Comparison of ENCODE assay signal across 22 cellular contexts in the genomic region with DNA sequence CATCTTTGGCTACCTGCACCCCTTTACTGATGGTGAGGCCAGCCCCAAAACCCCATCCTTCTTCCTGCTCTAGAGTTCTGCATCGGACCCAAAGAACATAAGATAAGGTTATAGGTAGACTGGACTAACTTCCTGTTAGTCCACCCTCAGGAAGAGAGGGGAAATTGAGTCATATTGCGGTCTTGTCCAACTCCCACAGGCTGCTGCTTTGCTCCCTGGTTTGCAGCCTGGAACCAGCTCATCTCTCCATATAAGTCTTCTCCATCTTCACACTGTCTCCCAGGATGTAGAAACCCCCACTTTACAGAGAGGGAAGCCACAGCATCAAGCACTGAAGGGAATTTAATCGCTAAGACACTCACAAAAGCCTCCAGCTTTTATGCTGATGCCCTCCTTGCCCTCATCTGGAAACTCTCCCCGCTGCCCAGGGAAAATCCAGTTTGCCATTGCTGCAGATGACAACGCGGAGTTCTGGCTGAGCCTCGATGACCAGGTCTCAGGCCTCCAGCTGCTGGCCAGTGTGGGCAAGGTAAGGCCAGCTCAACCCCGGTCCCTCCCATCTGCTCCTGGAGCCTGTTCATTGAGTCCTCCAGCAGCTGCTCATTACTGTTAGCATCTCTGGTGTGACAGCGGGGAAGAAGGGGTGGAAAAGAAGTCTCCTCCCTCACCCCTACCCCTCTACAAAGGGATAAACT.
A peak's percentile ranks its signal among the peaks of the same experiment; 100 is the strongest.
DNase-seq lines count a peak whose midpoint lies in the region; ATAC-seq and TF ChIP-seq lines count a peak whose summit lies in the region.
"Had no signal": no experiment of that assay in that cellular context is flagged by ENCODE, and none has a peak within 500 bp of the region (broad histone marks: within the 10 kb centered on the region; RNA-seq: fewer than 3 reads in every experiment).

No MANE protein-coding gene starts in this region.

- peaks cover 3% of the 10 kb centered on the region for H3K27me3 Mint-ChIP-seq in activated naive CD4-positive, alpha-beta T cell treated with anti-CD3 and anti-CD28 coated beads, Interleukin-2, amount 50 U/mL, for 24 hours
- H3K27me3 Mint-ChIP-seq in activated naive CD4-positive, alpha-beta T cell treated with anti-CD3 and anti-CD28 coated beads, Interleukin-2, amount 10 ng/mL, durations not matched to agents 7 days and 5 days, result peaks cover 77% of the 10 kb centered on the region

- no peak overlapping the region for H3K14ac ChIP-seq in neuronal stem cell (ENCODE audit: low read length)

- H2BK15ac ChIP-seq in neuronal stem cell (ENCODE audit: low read length), result no peak overlapping the region

- no peak overlapping the region for H2AK5ac ChIP-seq in neuronal stem cell (ENCODE audit: low read depth, low read length)

- DNase-seq in activated naive CD4-positive, alpha-beta T cell treated with anti-CD3 and anti-CD28 coated beads, Interleukin-2, amount 10 ng/mL, durations not matched to agents 7 days and 5 days, result no peak
- DNase-seq in NB4 (ENCODE audit: low read depth), result peak; percentile 52
- no peak for DNase-seq in neuronal stem cell (ENCODE audit: low spot score)
- peak; percentile 28 to 29 for DNase-seq in aorta
- DNase-seq in NCI-H2081 (lab: John Stamatoyannopoulos, UW), result no peak
- no peak for DNase-seq in prostate gland (ENCODE audit: low spot score)
- DNase-seq: CD4-positive, alpha-beta T cell; EL; GF-D8; NCI-H1417; NCI-H1694 treated with DMSO at 0.1 percent for 48 hours; NCI-H446; NCI-H526; T-cell had no signal

- TF ChIP-seq CTCF in NB4 (IDR thresholded peaks at IDR 0.05; ENCODE audit: low read depth, low read length) (no peak), prostate gland (IDR thresholded peaks at IDR 0.05) (no peak)

- no peak overlapping the region for H3K18ac ChIP-seq in neuronal stem cell (ENCODE audit: low read length)

- H3K4me2 ChIP-seq in neuronal stem cell (ENCODE audit: insufficient read depth, low read length, poor library complexity, severe bottlenecking), result no peak overlapping the region
- H3K4me2 ChIP-seq: A549, KMS-11 had no signal

- peaks cover 21 to 23% of the 10 kb centered on the region in 2 donors for H3K4me1 ChIP-seq in neuronal stem cell (ENCODE audit: control insufficient read depth in 2 of 2, insufficient read depth in 1 of 2, low read depth in 1 of 2, low read length in 2 of 2)
- peaks cover 0 to 5% of the 10 kb centered on the region in 2 donors for H3K4me1 ChIP-seq in aorta (ENCODE audit: control insufficient read depth in 1 of 2, insufficient read depth in 2 of 2, low read length in 2 of 2)
- no peaks in the 10 kb centered on the region for H3K4me1 ChIP-seq in prostate gland (replicated peaks)
- H3K4me1 ChIP-seq: HAP-1 had no signal

- ATAC-seq in aorta (ENCODE audit: low FRiP score), result no peak
- ATAC-seq in GM18502 (IDR thresholded peaks at IDR 0.05; ENCODE audit: poor library complexity, unreplicated experiment), result no peak
- ATAC-seq: Panc1, SK-N-SH treated with all-trans-retinoic acid at 6 μM for 48 hours, T-cell had no signal

- no peak for TF ChIP-seq POLR2A in NB4 (IDR thresholded peaks at IDR 0.05; ENCODE audit: extremely low read depth, insufficient read length)
- no peak for TF ChIP-seq POLR2A in prostate gland (IDR thresholded peaks at IDR 0.05)

- no peak overlapping the region for H2BK12ac ChIP-seq in neuronal stem cell (ENCODE audit: low read length)

- H3K79me1 ChIP-seq in neuronal stem cell (ENCODE audit: low read depth, low read length), result no peaks in the 10 kb centered on the region

- H3K27ac ChIP-seq in neuronal stem cell (replicated peaks; ENCODE audit: low read length) (no peak overlapping the region), aorta (ENCODE audit: low read depth in 1 of 2, low read length in 2 of 2) (no peak overlapping the region), prostate gland (no peak overlapping the region)
- H3K27ac ChIP-seq: A549, KMS-11 had no signal

- H4K91ac ChIP-seq in neuronal stem cell (ENCODE audit: low read depth, low read length, poor library complexity), result no peak overlapping the region

- no peak overlapping the region for H3K4me3 Mint-ChIP-seq in activated naive CD4-positive, alpha-beta T cell treated with anti-CD3 and anti-CD28 coated beads, Interleukin-2, amount 50 U/mL, for 24 hours
- H3K4me3 Mint-ChIP-seq in activated naive CD4-positive, alpha-beta T cell treated with anti-CD3 and anti-CD28 coated beads, Interleukin-2, amount 10 ng/mL, durations not matched to agents 7 days and 5 days, result no peak overlapping the region
- H3K4me3 Mint-ChIP-seq: B cell; CD4-positive, alpha-beta T cell; T-cell had no signal

- H2BK5ac ChIP-seq in neuronal stem cell (ENCODE audit: low read length), result no peak overlapping the region

- H3K4me1 Mint-ChIP-seq in activated naive CD4-positive, alpha-beta T cell treated with anti-CD3 and anti-CD28 coated beads, Interleukin-2, amount 50 U/mL, for 24 hours, result peaks cover 15% of the 10 kb centered on the region
- peaks cover 33% of the 10 kb centered on the region for H3K4me1 Mint-ChIP-seq in activated naive CD4-positive, alpha-beta T cell treated with anti-CD3 and anti-CD28 coated beads, Interleukin-2, amount 10 ng/mL, durations not matched to agents 7 days and 5 days

- H2BK120ac ChIP-seq in neuronal stem cell (ENCODE audit: low read depth, low read length), result no peak overlapping the region

- H3K9me3 ChIP-seq in neuronal stem cell (replicated peaks in 1 of 2; ENCODE audit: control insufficient read depth in 2 of 2, insufficient read depth in 1 of 2, low read depth in 1 of 2, low read length in 2 of 2) (no peaks in the 10 kb centered on the region), aorta (ENCODE audit: control insufficient read depth, low read length) (no peaks in the 10 kb centered on the region), prostate gland (no peaks in the 10 kb centered on the region)
- H3K9me3 ChIP-seq: A549, HAP-1 had no signal

- no CpG with 5 or more reads among the region's 9 CpGs for WGBS in neuronal stem cell (ENCODE audit: extremely low coverage in 2 of 2, insufficient read length in 2 of 2, insufficient replicate concordance in 1 of 2), 2 donors
- 86 to 87% methylated on average over 9 of the region's 9 CpGs for WGBS in aorta, 2 donors
- WGBS in prostate gland, result 81% methylated on average over 9 of the region's 9 CpGs

- H3K36me3 ChIP-seq in neuronal stem cell (replicated peaks in 1 of 2; ENCODE audit: control insufficient read depth in 2 of 2, insufficient read depth in 2 of 2, low read length in 2 of 2) (peaks cover 0 to 9% of the 10 kb centered on the region in 2 donors), aorta (ENCODE audit: control insufficient read depth in 1 of 2, insufficient read depth in 2 of 2, low read length in 1 of 2) (peaks cover 0 to 2% of the 10 kb centered on the region in 2 donors), prostate gland (no peaks in the 10 kb centered on the region)

- intact Hi-C loops in aorta (cut with DNase I) (loop anchor here in 1 of 2 donors (5.0 kb wide), 1 partner anchor 43 kb away; no protein-coding TSS in a partner anchor), prostate gland (cut with DNase I) (no loop called here)

- peak overlapping the region; percentile 62 for H3K27ac Mint-ChIP-seq in activated naive CD4-positive, alpha-beta T cell treated with anti-CD3 and anti-CD28 coated beads, Interleukin-2, amount 50 U/mL, for 24 hours
- no peak overlapping the region for H3K27ac Mint-ChIP-seq in activated naive CD4-positive, alpha-beta T cell treated with anti-CD3 and anti-CD28 coated beads, Interleukin-2, amount 10 ng/mL, durations not matched to agents 7 days and 5 days
- H3K27ac Mint-ChIP-seq: B cell; CD4-positive, alpha-beta T cell had no signal

- no peaks in the 10 kb centered on the region for H3K9me3 Mint-ChIP-seq in activated naive CD4-positive, alpha-beta T cell treated with anti-CD3 and anti-CD28 coated beads, Interleukin-2, amount 50 U/mL, for 24 hours
- H3K9me3 Mint-ChIP-seq in activated naive CD4-positive, alpha-beta T cell treated with anti-CD3 and anti-CD28 coated beads, Interleukin-2, amount 10 ng/mL, durations not matched to agents 7 days and 5 days, result no peaks in the 10 kb centered on the region
- H3K9me3 Mint-ChIP-seq: CD4-positive, alpha-beta T cell; T-cell had no signal

- H4K8ac ChIP-seq in neuronal stem cell (ENCODE audit: low read depth, low read length), result no peak overlapping the region

- H3K27me3 ChIP-seq in neuronal stem cell (ENCODE audit: control insufficient read depth in 3 of 3, insufficient read depth in 3 of 3, low read depth in 1 of 3, low read length in 3 of 3) (peaks cover 0 to 3% (median 0%) of the 10 kb centered on the region in 3 experiments), aorta (ENCODE audit: control insufficient read depth in 1 of 2, insufficient read depth in 2 of 2, low read length in 1 of 2) (no peaks in the 10 kb centered on the region), prostate gland (replicated peaks; ENCODE audit: insufficient read depth) (no peaks in the 10 kb centered on the region)

- H3K23ac ChIP-seq in neuronal stem cell (ENCODE audit: low read depth, low read length, poor library complexity), result no peak overlapping the region

- H3K9ac ChIP-seq in neuronal stem cell (ENCODE audit: low read depth, low read length, poor library complexity), result peak overlapping the region; percentile 12
- H3K9ac ChIP-seq: KMS-11 had no signal

- H3K36me3 Mint-ChIP-seq in activated naive CD4-positive, alpha-beta T cell treated with anti-CD3 and anti-CD28 coated beads, Interleukin-2, amount 50 U/mL, for 24 hours, result no peaks in the 10 kb centered on the region
- no peaks in the 10 kb centered on the region for H3K36me3 Mint-ChIP-seq in activated naive CD4-positive, alpha-beta T cell treated with anti-CD3 and anti-CD28 coated beads, Interleukin-2, amount 10 ng/mL, durations not matched to agents 7 days and 5 days
- H3K36me3 Mint-ChIP-seq: T-cell had no signal

- H3K4ac ChIP-seq in neuronal stem cell (ENCODE audit: low read length), result no peak overlapping the region

- no peak overlapping the region for H2AFZ ChIP-seq in neuronal stem cell (ENCODE audit: low read length)

- CTCF ChIA-PET in activated naive CD4-positive, alpha-beta T cell treated with anti-CD3 and anti-CD28 coated beads, Interleukin-2, amount 10 ng/mL, durations not matched to agents 7 days and 5 days (lab: Charles Lee), result interaction anchor here (0.9 to 7.9 kb wide), 7 partner anchors 49 to 144 kb away, joined by 3 to 123 read pairs (median 4); no protein-coding TSS in a partner anchor

- H3K4me3 ChIP-seq in NB4 (ENCODE audit: low read depth, low read length) (no peak overlapping the region), neuronal stem cell (ENCODE audit: low read length in 2 of 2) (no peak overlapping the region), aorta (ENCODE audit: low read length in 2 of 2) (no peak overlapping the region), prostate gland (no peak overlapping the region)
- H3K4me3 ChIP-seq: A549, HAP-1 had no signal

Comparison
In these comparisons a context has a peak if more than half of its experiments do, and no peak if none do; other contexts are left out.
1. DNase-seq: peak in NB4 (single experiment) and aorta (2 of 2); none in activated naive CD4-positive, alpha-beta T cell treated with anti-CD3 and anti-CD28 coated beads, Interleukin-2, amount 10 ng/mL, durations not matched to agents 7 days and 5 days (single experiment), neuronal stem cell (single experiment), NCI-H2081 (0 of 2) and prostate gland (single experiment).